Comparison of ENCODE assay signal across 37 cellular contexts in genomic region chr15:72127724-72128322, GRCh38.
"Had no signal": no experiment of that assay in that cellular context is flagged by ENCODE, and none has a peak within 500 bp of the region (broad histone marks: within the 10 kb centered on the region; RNA-seq: fewer than 3 reads in every experiment).

No MANE protein-coding gene starts in this region.

- DNase-seq: activated B cell treated with CpG ODN at 0.5 μM for 24 hours; activated CD4-positive, alpha-beta memory T cell treated with anti-CD3 and anti-CD28 coated beads for 36 hours; activated CD4-positive, alpha-beta T cell treated with anti-CD3 and anti-CD28 coated beads for 4 hours; activated CD4-positive, alpha-beta T cell treated with anti-CD3 and anti-CD28 coated beads, Interleukin-2, amount 10 ng/mL, durations not matched to agents 24 days and 14 days; activated CD4-positive, alpha-beta T cell treated with anti-CD3 and anti-CD28 coated beads, Interleukin-2, amount 50 U/mL, for 1 hour; activated CD4-positive, alpha-beta T cell treated with anti-CD3 and anti-CD28 coated beads, Interleukin-2, amount 50 U/mL, for 4 hours; activated CD4-positive, CD25-positive, alpha-beta regulatory T cell treated with anti-CD3 and anti-CD28 coated beads, Interleukin-2, amount 50 U/mL, for 72 hours; activated CD8-positive, alpha-beta memory T cell treated with anti-CD3 and anti-CD28 coated beads, Interleukin-2, amount 50 U/mL, for 4 hours; activated CD8-positive, alpha-beta T cell treated with anti-CD3 and anti-CD28 coated beads for 36 hours; activated effector memory CD4-positive, alpha-beta T cell treated with anti-CD3 and anti-CD28 coated beads, Interleukin-2, amount 50 U/mL, for 16 hours; activated gamma-delta T cell treated with Interleukin-2 at 50 U/mL for 16 hours; activated naive CD4-positive, alpha-beta T cell; activated naive CD4-positive, alpha-beta T cell treated with anti-CD3 and anti-CD28 coated beads for 36 hours; activated naive CD4-positive, alpha-beta T cell treated with anti-CD3 and anti-CD28 coated beads, Interleukin-2, amount 50 U/mL, for 16 hours; activated naive CD8-positive, alpha-beta T cell treated with anti-CD3 and anti-CD28 coated beads for 36 hours; activated T-cell treated with anti-CD3 and anti-CD28 coated beads for 4 hours; activated T-cell treated with anti-CD3 and anti-CD28 coated beads, Interleukin-2, amount 50 U/mL, for 1 hour; activated T-cell treated with anti-CD3 and anti-CD28 coated beads, Interleukin-2, amount 50 U/mL, for 4 hours; activated T-cell treated with anti-CD3 and anti-CD28 coated beads, Interleukin-2, amount 50 U/mL, for 72 hours; adrenal gland; amniotic stem cell; aorta; body of pancreas; brain microvascular endothelial cell; central memory CD4-positive, alpha-beta T cell; T-helper 1 cell; T-helper 2 cell; T-helper 9 cell had no signal

- H3K27ac Mint-ChIP-seq: activated B cell treated with CpG ODN at 0.5 μM for 24 hours; activated CD4-positive, alpha-beta memory T cell treated with anti-CD3 and anti-CD28 coated beads for 36 hours; activated CD4-positive, alpha-beta T cell treated with anti-CD3 and anti-CD28 coated beads, Interleukin-2, amount 10 ng/mL, durations not matched to agents 24 days and 14 days; activated CD8-positive, alpha-beta T cell treated with anti-CD3 and anti-CD28 coated beads for 36 hours; activated naive CD4-positive, alpha-beta T cell treated with anti-CD3 and anti-CD28 coated beads for 36 hours; activated naive CD8-positive, alpha-beta T cell treated with anti-CD3 and anti-CD28 coated beads for 36 hours; activated T-cell treated with anti-CD3 and anti-CD28 coated beads, Interleukin-2, amount 50 U/mL, for 72 hours; activated T-helper 1 cell treated with anti-CD3 and anti-CD28 coated beads, Interleukin-12 subunit alpha, Interleukin-12 subunit beta, Interleukin-2, Interleukin-4 antibody, amounts not matched to agents 30 ng/mL and 10 ng/mL and 1 ng/mL, durations not matched to agents 14 hours and 24 hours and 36 hours; activated T-helper 17 cell treated with anti-CD3 and anti-CD28 coated beads, Interleukin-2, amount 50 U/mL, for 72 hours; T-helper 1 cell treated with Interleukin-12 subunit alpha and Interleukin-12 subunit beta and Interleukin-4 antibody, amounts not matched to agents 30 μg/mL and 1 μg/mL, for 36 hours; T-helper 2 cell treated with Interferon-gamma antibody and Interleukin-4, amounts not matched to agents 5 μg/mL and 100 μg/mL, for 36 hours had no signal

- H3K4me3 Mint-ChIP-seq: activated B cell treated with CpG ODN at 0.5 μM for 24 hours; activated CD4-positive, alpha-beta memory T cell treated with anti-CD3 and anti-CD28 coated beads for 36 hours; activated CD4-positive, alpha-beta T cell treated with anti-CD3 and anti-CD28 coated beads, Interleukin-2, amount 10 ng/mL, durations not matched to agents 24 days and 14 days; activated CD8-positive, alpha-beta T cell treated with anti-CD3 and anti-CD28 coated beads for 36 hours; activated naive CD4-positive, alpha-beta T cell treated with anti-CD3 and anti-CD28 coated beads for 36 hours; activated naive CD8-positive, alpha-beta T cell treated with anti-CD3 and anti-CD28 coated beads for 36 hours; activated T-cell treated with anti-CD3 and anti-CD28 coated beads, Interleukin-2, amount 50 U/mL, for 4 hours; activated T-cell treated with anti-CD3 and anti-CD28 coated beads, Interleukin-2, amount 50 U/mL, for 72 hours; activated T-helper 1 cell treated with anti-CD3 and anti-CD28 coated beads, Interleukin-12 subunit alpha, Interleukin-12 subunit beta, Interleukin-2, Interleukin-4 antibody, amounts not matched to agents 30 ng/mL and 10 ng/mL and 1 ng/mL, durations not matched to agents 14 hours and 24 hours and 36 hours; activated T-helper 17 cell treated with anti-CD3 and anti-CD28 coated beads, Interleukin-2, amount 50 U/mL, for 72 hours; T-helper 1 cell treated with Interleukin-12 subunit alpha and Interleukin-12 subunit beta and Interleukin-4 antibody, amounts not matched to agents 30 μg/mL and 1 μg/mL, for 36 hours; T-helper 2 cell treated with Interferon-gamma antibody and Interleukin-4, amounts not matched to agents 5 μg/mL and 100 μg/mL, for 36 hours had no signal

- H3K27ac ChIP-seq: adrenal gland, body of pancreas, brain microvascular endothelial cell, breast epithelium, VCaP had no signal

- ATAC-seq: activated CD8-positive, alpha-beta T cell treated with anti-CD3 and anti-CD28 coated beads for 36 hours; activated naive CD4-positive, alpha-beta T cell treated with anti-CD3 and anti-CD28 coated beads, Interleukin-2, amount 50 U/mL, for 72 hours; activated T-cell treated with anti-CD3 and anti-CD28 coated beads, Interleukin-2, amount 50 U/mL, for 4 hours; activated T-cell treated with anti-CD3 and anti-CD28 coated beads, Interleukin-2, amount 50 U/mL, for 72 hours; activated T-helper 17 cell treated with anti-CD3 and anti-CD28 coated beads, Interleukin-2, amount 50 U/mL, for 72 hours; body of pancreas had no signal

- H3K9me3 ChIP-seq: adrenal gland, body of pancreas, breast epithelium had no signal

- H3K4me3 ChIP-seq: adrenal gland, body of pancreas, breast epithelium had no signal

- H3K36me3 ChIP-seq: adrenal gland, brain microvascular endothelial cell, breast epithelium had no signal

- FAIRE-seq: astrocyte, TTC549 had no signal

- H3K9me3 Mint-ChIP-seq: activated B cell treated with CpG ODN at 0.5 μM for 24 hours; activated CD4-positive, alpha-beta memory T cell treated with anti-CD3 and anti-CD28 coated beads for 36 hours; activated CD4-positive, alpha-beta T cell treated with anti-CD3 and anti-CD28 coated beads, Interleukin-2, amount 10 ng/mL, durations not matched to agents 24 days and 14 days; activated CD8-positive, alpha-beta T cell treated with anti-CD3 and anti-CD28 coated beads for 36 hours; activated naive CD4-positive, alpha-beta T cell treated with anti-CD3 and anti-CD28 coated beads for 36 hours; activated naive CD4-positive, alpha-beta T cell treated with anti-CD3 and anti-CD28 coated beads, Interleukin-2, amount 50 U/mL, for 72 hours; activated naive CD8-positive, alpha-beta T cell treated with anti-CD3 and anti-CD28 coated beads for 36 hours; activated T-cell treated with anti-CD3 and anti-CD28 coated beads, Interleukin-2, amount 50 U/mL, for 4 hours; activated T-cell treated with anti-CD3 and anti-CD28 coated beads, Interleukin-2, amount 50 U/mL, for 72 hours; activated T-helper 1 cell treated with anti-CD3 and anti-CD28 coated beads, Interleukin-12 subunit alpha, Interleukin-12 subunit beta, Interleukin-2, Interleukin-4 antibody, amounts not matched to agents 30 ng/mL and 10 ng/mL and 1 ng/mL, durations not matched to agents 14 hours and 24 hours and 36 hours; activated T-helper 17 cell treated with anti-CD3 and anti-CD28 coated beads, Interleukin-2, amount 50 U/mL, for 72 hours; T-helper 1 cell treated with Interleukin-12 subunit alpha and Interleukin-12 subunit beta and Interleukin-4 antibody, amounts not matched to agents 30 μg/mL and 1 μg/mL, for 36 hours; T-helper 2 cell treated with Interferon-gamma antibody and Interleukin-4, amounts not matched to agents 5 μg/mL and 100 μg/mL, for 36 hours had no signal

- H3K4me1 Mint-ChIP-seq: activated B cell treated with CpG ODN at 0.5 μM for 24 hours; activated CD4-positive, alpha-beta T cell treated with anti-CD3 and anti-CD28 coated beads, Interleukin-2, amount 10 ng/mL, durations not matched to agents 24 days and 14 days; activated naive CD8-positive, alpha-beta T cell treated with anti-CD3 and anti-CD28 coated beads for 36 hours; activated T-helper 17 cell treated with anti-CD3 and anti-CD28 coated beads, Interleukin-2, amount 50 U/mL, for 72 hours had no signal

- H3K4me1 ChIP-seq: adrenal gland, body of pancreas, breast epithelium had no signal

- H3K36me3 Mint-ChIP-seq: activated CD4-positive, alpha-beta memory T cell treated with anti-CD3 and anti-CD28 coated beads for 36 hours; activated naive CD4-positive, alpha-beta T cell treated with anti-CD3 and anti-CD28 coated beads, Interleukin-2, amount 50 U/mL, for 72 hours; activated naive CD8-positive, alpha-beta T cell treated with anti-CD3 and anti-CD28 coated beads for 36 hours had no signal

- H3K27me3 Mint-ChIP-seq: activated B cell treated with CpG ODN at 0.5 μM for 24 hours; activated CD4-positive, alpha-beta memory T cell treated with anti-CD3 and anti-CD28 coated beads for 36 hours; activated CD8-positive, alpha-beta T cell treated with anti-CD3 and anti-CD28 coated beads for 36 hours; activated T-helper 17 cell treated with anti-CD3 and anti-CD28 coated beads, Interleukin-2, amount 50 U/mL, for 72 hours had no signal

- H3K27me3 ChIP-seq: adrenal gland, body of pancreas, brain microvascular endothelial cell, breast epithelium had no signal
